In the genomic region with DNA sequence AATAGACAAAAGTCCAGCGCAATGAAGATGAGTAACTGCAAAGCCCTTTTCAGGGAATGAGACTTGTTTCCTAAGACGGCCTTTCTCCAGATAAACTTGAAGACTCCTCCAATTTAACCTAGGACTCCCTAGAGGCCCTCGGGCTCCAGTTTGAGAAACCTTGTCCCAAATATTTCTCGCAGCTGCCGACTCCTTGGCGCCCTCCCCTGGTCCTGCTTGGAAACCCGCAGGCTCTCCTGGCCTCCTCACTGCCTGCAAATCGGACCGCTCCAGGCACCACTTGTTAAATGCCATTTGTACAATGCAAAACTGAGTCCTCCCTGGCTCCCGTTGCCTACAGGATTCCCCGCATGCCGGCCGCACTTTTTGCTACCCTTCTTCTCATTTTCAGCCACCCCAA, we compare ENCODE assay signal across 8 cellular contexts. TPM values are rescaled to one million over a fixed set of nuclear protein-coding genes. Genes with fewer than 3 reads are reported as not detected.
DNase-seq lines count a peak whose midpoint lies in the region; ATAC-seq and TF ChIP-seq lines count a peak whose summit lies in the region.

No MANE protein-coding gene starts in this region.

- H3K27ac ChIP-seq in liver (ENCODE audit: low read depth in 1 of 2, low read length in 2 of 2), result no peak overlapping the region

- TF ChIP-seq RAD21 in liver (IDR thresholded peaks at IDR 0.05), result peak; percentile 64 to 73

- intact Hi-C loops in activated CD4-positive, alpha-beta memory T cell treated with anti-CD3 and anti-CD28 coated beads for 36 hours (cut with micrococcal nuclease), result no loop called here

- CTCF ChIA-PET in activated CD4-positive, alpha-beta memory T cell treated with anti-CD3 and anti-CD28 coated beads for 36 hours (lab: Charles Lee), result no interaction called here
- CTCF ChIA-PET in activated CD4-positive, alpha-beta memory T cell treated with anti-CD3 and anti-CD28 coated beads, Interleukin-2, amount 10 ng/mL, durations not matched to agents 7 days and 5 days (lab: Charles Lee), result no interaction called here

- peak; percentile 59 for DNase-seq in activated CD4-positive, alpha-beta memory T cell treated with anti-CD3 and anti-CD28 coated beads for 36 hours
- DNase-seq in activated CD4-positive, alpha-beta memory T cell treated with anti-CD3 and anti-CD28 coated beads, Interleukin-2, amount 10 ng/mL, durations not matched to agents 7 days and 5 days, result no peak
- DNase-seq in NCI-H1694 treated with DMSO at 0.1 percent for 48 hours (lab: John Stamatoyannopoulos, UW), result peak; percentile 29

- H3K4me3 Mint-ChIP-seq in activated CD4-positive, alpha-beta memory T cell treated with anti-CD3 and anti-CD28 coated beads for 36 hours, result no peak overlapping the region
- H3K4me3 Mint-ChIP-seq in activated CD4-positive, alpha-beta memory T cell treated with anti-CD3 and anti-CD28 coated beads, Interleukin-2, amount 10 ng/mL, durations not matched to agents 7 days and 5 days, result no peak overlapping the region
- no peak overlapping the region for H3K4me3 Mint-ChIP-seq in brain

- WGBS in liver, result 29% methylated on average over 13 of the region's 13 CpGs

- peaks cover 10% of the 10 kb centered on the region for H3K4me1 Mint-ChIP-seq in activated CD4-positive, alpha-beta memory T cell treated with anti-CD3 and anti-CD28 coated beads for 36 hours (ENCODE audit: low read depth)
- H3K4me1 Mint-ChIP-seq in activated CD4-positive, alpha-beta memory T cell treated with anti-CD3 and anti-CD28 coated beads, Interleukin-2, amount 10 ng/mL, durations not matched to agents 7 days and 5 days, result peaks cover 15% of the 10 kb centered on the region
- no peaks in the 10 kb centered on the region for H3K4me1 Mint-ChIP-seq in brain

- ATAC-seq in HG02970 (IDR thresholded peaks at IDR 0.05; ENCODE audit: low FRiP score, unreplicated experiment) (no peak), GM18505 (IDR thresholded peaks at IDR 0.05; ENCODE audit: unreplicated experiment) (no peak), HG03521 (IDR thresholded peaks at IDR 0.05; ENCODE audit: unreplicated experiment) (no peak)

- H3K36me3 ChIP-seq in liver (ENCODE audit: control insufficient read depth in 4 of 4, insufficient read depth in 3 of 4, low read depth in 1 of 4, low read length in 3 of 4), result no peaks in the 10 kb centered on the region

- POLR2A ChIA-PET in activated CD4-positive, alpha-beta memory T cell treated with anti-CD3 and anti-CD28 coated beads for 36 hours (lab: Charles Lee), result no interaction called here
- POLR2A ChIA-PET in activated CD4-positive, alpha-beta memory T cell treated with anti-CD3 and anti-CD28 coated beads, Interleukin-2, amount 10 ng/mL, durations not matched to agents 7 days and 5 days (lab: Charles Lee), result no interaction called here

- no peak for TF ChIP-seq POLR2A in GM18505 (IDR thresholded peaks at IDR 0.05; ENCODE audit: borderline replicate concordance, extremely low read depth, insufficient read depth, insufficient read length)

- no peak overlapping the region for H3K4me3 ChIP-seq in liver (ENCODE audit: low read depth in 1 of 3, low read length in 3 of 3)

- peaks cover 22% of the 10 kb centered on the region for H3K9me3 Mint-ChIP-seq in activated CD4-positive, alpha-beta memory T cell treated with anti-CD3 and anti-CD28 coated beads for 36 hours
- H3K9me3 Mint-ChIP-seq in activated CD4-positive, alpha-beta memory T cell treated with anti-CD3 and anti-CD28 coated beads, Interleukin-2, amount 10 ng/mL, durations not matched to agents 7 days and 5 days, result peaks cover 20% of the 10 kb centered on the region
- H3K9me3 Mint-ChIP-seq in brain, result peaks cover 0 to 3% (median 0%) of the 10 kb centered on the region in 5 experiments

- no peaks in the 10 kb centered on the region for H3K27me3 ChIP-seq in liver (ENCODE audit: control insufficient read depth in 4 of 4, insufficient read depth in 4 of 4, low read length in 3 of 4)

- no peak overlapping the region for H3K9ac ChIP-seq in liver (ENCODE audit: low read depth in 1 of 2, low read length in 2 of 2)

- no peaks in the 10 kb centered on the region for H3K4me1 ChIP-seq in liver (ENCODE audit: control insufficient read depth in 4 of 4, insufficient read depth in 4 of 4, low read length in 3 of 4)

- TF ChIP-seq CTCF in brain (conservative IDR thresholded peaks at IDR 0.05) (peak; percentile 44 to 60), liver (IDR thresholded peaks at IDR 0.05; ENCODE audit: low read depth, low read length, missing input control) (peak; percentile 44)

- no peaks in the 10 kb centered on the region for H3K9me3 ChIP-seq in liver (ENCODE audit: control insufficient read depth in 4 of 4, low read length in 3 of 4)

- H3K27me3 Mint-ChIP-seq in activated CD4-positive, alpha-beta memory T cell treated with anti-CD3 and anti-CD28 coated beads for 36 hours, result no peaks in the 10 kb centered on the region
- no peaks in the 10 kb centered on the region for H3K27me3 Mint-ChIP-seq in activated CD4-positive, alpha-beta memory T cell treated with anti-CD3 and anti-CD28 coated beads, Interleukin-2, amount 10 ng/mL, durations not matched to agents 7 days and 5 days
- peaks cover 6% of the 10 kb centered on the region for H3K27me3 Mint-ChIP-seq in brain

- H3K36me3 Mint-ChIP-seq in activated CD4-positive, alpha-beta memory T cell treated with anti-CD3 and anti-CD28 coated beads for 36 hours, result no peaks in the 10 kb centered on the region
- H3K36me3 Mint-ChIP-seq in activated CD4-positive, alpha-beta memory T cell treated with anti-CD3 and anti-CD28 coated beads, Interleukin-2, amount 10 ng/mL, durations not matched to agents 7 days and 5 days (ENCODE audit: low read depth), result peaks cover 19% of the 10 kb centered on the region
- no peaks in the 10 kb centered on the region for H3K36me3 Mint-ChIP-seq in brain

- no peak overlapping the region for H3K27ac Mint-ChIP-seq in activated CD4-positive, alpha-beta memory T cell treated with anti-CD3 and anti-CD28 coated beads for 36 hours
- H3K27ac Mint-ChIP-seq in activated CD4-positive, alpha-beta memory T cell treated with anti-CD3 and anti-CD28 coated beads, Interleukin-2, amount 10 ng/mL, durations not matched to agents 7 days and 5 days, result no peak overlapping the region
- H3K27ac Mint-ChIP-seq in brain, result no peak overlapping the region

TF ChIP-seq in liver, 16 proteins besides CTCF, POLR2A, EP300 and RAD21 (continues in another document):
- TF ChIP-seq GABPA (IDR thresholded peaks at IDR 0.05 in 1 of 2, conservative IDR thresholded peaks at IDR 0.05 in 1 of 2) (no peak), HNF4G (IDR thresholded peaks at IDR 0.05) (no peak), TAF1 (conservative IDR thresholded peaks at IDR 0.05) (no peak), RXRA (IDR thresholded peaks at IDR 0.05) (no peak), FOXA2 (IDR thresholded peaks at IDR 0.05) (no peak), HNF4A (conservative IDR thresholded peaks at IDR 0.05) (no peak), SP1 (IDR thresholded peaks at IDR 0.05) (no peak)
- TF ChIP-seq, protein P1, sequence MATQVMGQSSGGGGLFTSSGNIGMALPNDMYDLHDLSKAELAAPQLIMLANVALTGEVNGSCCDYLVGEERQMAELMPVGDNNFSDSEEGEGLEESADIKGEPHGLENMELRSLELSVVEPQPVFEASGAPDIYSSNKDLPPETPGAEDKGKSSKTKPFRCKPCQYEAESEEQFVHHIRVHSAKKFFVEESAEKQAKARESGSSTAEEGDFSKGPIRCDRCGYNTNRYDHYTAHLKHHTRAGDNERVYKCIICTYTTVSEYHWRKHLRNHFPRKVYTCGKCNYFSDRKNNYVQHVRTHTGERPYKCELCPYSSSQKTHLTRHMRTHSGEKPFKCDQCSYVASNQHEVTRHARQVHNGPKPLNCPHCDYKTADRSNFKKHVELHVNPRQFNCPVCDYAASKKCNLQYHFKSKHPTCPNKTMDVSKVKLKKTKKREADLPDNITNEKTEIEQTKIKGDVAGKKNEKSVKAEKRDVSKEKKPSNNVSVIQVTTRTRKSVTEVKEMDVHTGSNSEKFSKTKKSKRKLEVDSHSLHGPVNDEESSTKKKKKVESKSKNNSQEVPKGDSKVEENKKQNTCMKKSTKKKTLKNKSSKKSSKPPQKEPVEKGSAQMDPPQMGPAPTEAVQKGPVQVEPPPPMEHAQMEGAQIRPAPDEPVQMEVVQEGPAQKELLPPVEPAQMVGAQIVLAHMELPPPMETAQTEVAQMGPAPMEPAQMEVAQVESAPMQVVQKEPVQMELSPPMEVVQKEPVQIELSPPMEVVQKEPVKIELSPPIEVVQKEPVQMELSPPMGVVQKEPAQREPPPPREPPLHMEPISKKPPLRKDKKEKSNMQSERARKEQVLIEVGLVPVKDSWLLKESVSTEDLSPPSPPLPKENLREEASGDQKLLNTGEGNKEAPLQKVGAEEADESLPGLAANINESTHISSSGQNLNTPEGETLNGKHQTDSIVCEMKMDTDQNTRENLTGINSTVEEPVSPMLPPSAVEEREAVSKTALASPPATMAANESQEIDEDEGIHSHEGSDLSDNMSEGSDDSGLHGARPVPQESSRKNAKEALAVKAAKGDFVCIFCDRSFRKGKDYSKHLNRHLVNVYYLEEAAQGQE (IDR thresholded peaks at IDR 0.05), result no peak
- TF ChIP-seq, protein P2, sequence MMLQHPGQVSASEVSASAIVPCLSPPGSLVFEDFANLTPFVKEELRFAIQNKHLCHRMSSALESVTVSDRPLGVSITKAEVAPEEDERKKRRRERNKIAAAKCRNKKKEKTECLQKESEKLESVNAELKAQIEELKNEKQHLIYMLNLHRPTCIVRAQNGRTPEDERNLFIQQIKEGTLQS (IDR thresholded peaks at IDR 0.05), result no peak

RNA-seq across cellular contexts. Expression of a gene that starts 36.8 kb away (rescaled TPM):
- under 1 TPM; 0.15 to 0.24 TPM for total RNA-seq in activated CD4-positive, alpha-beta memory T cell treated with anti-CD3 and anti-CD28 coated beads for 36 hours
- total RNA-seq in activated CD4-positive, alpha-beta memory T cell treated with anti-CD3 and anti-CD28 coated beads, Interleukin-2, amount 10 ng/mL, durations not matched to agents 7 days and 5 days, result under 1 TPM; 0.08 to 0.15 TPM
- 0.25 TPM for polyA plus RNA-seq in brain (ENCODE audit: insufficient read depth, low read depth, low replicate concordance)
- total RNA-seq in liver, result not detected
- not detected for polyA plus RNA-seq in liver

RNA-seq across cellular contexts. Expression of a gene that starts 54.1 kb away (rescaled TPM):
- total RNA-seq in activated CD4-positive, alpha-beta memory T cell treated with anti-CD3 and anti-CD28 coated beads for 36 hours, result under 1 TPM; 0.73 to 0.78 TPM
- total RNA-seq in activated CD4-positive, alpha-beta memory T cell treated with anti-CD3 and anti-CD28 coated beads, Interleukin-2, amount 10 ng/mL, durations not matched to agents 7 days and 5 days, result 1 to 10 TPM; 1.2 to 2.8 TPM
- polyA plus RNA-seq in brain (ENCODE audit: insufficient read depth, low read depth, low replicate concordance), result 0.17 TPM
- 1 to 10 TPM; 1.1 to 9.7 TPM for total RNA-seq in liver
- polyA plus RNA-seq in liver, result 1 to 10 TPM; 6.0 to 9.3 TPM
